Comparison of ENCODE assay signal across 1 cellular context in the genomic region with DNA sequence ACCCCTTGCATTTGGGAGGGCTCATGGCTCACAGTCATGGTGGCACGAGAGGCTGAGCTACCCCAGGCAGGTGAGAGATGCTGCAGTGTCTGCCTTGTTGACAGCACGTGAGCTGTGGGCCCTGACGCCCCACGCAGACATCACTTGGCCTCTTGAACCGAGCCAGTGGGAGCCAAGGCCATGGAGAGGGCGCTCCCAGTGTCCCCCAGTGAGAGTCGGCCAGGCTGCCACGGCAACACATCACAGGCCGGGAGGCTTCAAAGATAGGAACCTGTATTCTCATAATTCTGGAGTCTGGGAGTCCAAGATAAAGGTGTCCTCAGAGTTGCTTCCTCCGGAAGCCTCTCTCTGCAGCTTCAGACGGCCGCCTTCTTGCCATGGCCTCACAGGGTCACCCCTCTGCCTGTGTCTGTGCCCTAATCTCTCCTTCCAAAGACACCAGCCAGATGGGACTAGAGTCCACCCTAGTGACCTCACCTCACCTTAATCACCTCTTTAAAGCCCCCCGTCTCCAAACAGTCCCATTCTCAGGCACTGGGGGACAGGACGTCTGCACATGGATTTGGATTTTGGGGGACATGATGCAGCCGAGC.
TF ChIP-seq lines count a peak whose summit lies in the region.

No MANE protein-coding gene starts in this region.

TF ChIP-seq in H1, 55 proteins besides CTCF, POLR2A, EP300 and RAD21 (continued from another document):
- TF ChIP-seq RXRA (IDR thresholded peaks at IDR 0.05; ENCODE audit: insufficient read depth, low read depth, low read length), result no peak
- no peak for TF ChIP-seq FOSL1 (IDR thresholded peaks at IDR 0.05; ENCODE audit: insufficient read depth, low read depth, low read length)
- no peak for TF ChIP-seq KDM5A (IDR thresholded peaks at IDR 0.05; ENCODE audit: low read length)
- TF ChIP-seq SP1 (IDR thresholded peaks at IDR 0.05; ENCODE audit: low read depth, low read length), result no peak
- no peak for TF ChIP-seq SP4 (IDR thresholded peaks at IDR 0.05; ENCODE audit: low read length)
- no peak for TF ChIP-seq HDAC6 (IDR thresholded peaks at IDR 0.05; ENCODE audit: low read depth, low read length)
- no peak for TF ChIP-seq SIX5 (IDR thresholded peaks at IDR 0.05; ENCODE audit: low read depth, low read length)
- no peak for TF ChIP-seq POLR2AphosphoS5 (IDR thresholded peaks at IDR 0.05; ENCODE audit: low read depth, low read length)
